24 cellular contexts compared by ENCODE assay signal in genomic region chr3:105139851-105140560, GRCh38.
DNase-seq lines count a peak whose midpoint lies in the region; ATAC-seq, FAIRE-seq and TF ChIP-seq lines count a peak whose summit lies in the region.
"Had no signal": no experiment of that assay in that cellular context is flagged by ENCODE, and none has a peak within 500 bp of the region (broad histone marks: within the 10 kb centered on the region; RNA-seq: fewer than 3 reads in every experiment).

No MANE protein-coding gene starts in this region.

- no peaks in the 10 kb centered on the region for H3K36me3 ChIP-seq in ovary
- H3K36me3 ChIP-seq: esophagus muscularis mucosa, thoracic aorta had no signal

- WGBS in ovary, 3 donors: 95 to 98% (median 95%) methylated on average over 8 of the region's 8 CpGs

- no peak overlapping the region for H3K4me3 Mint-ChIP-seq in stimulated activated naive B cell treated with anti-CD40 and anti-IgM and Interleukin-4, amounts not matched to agents 10 μg/mL and 1 μg/mL and 100 μg/mL, for 72 hours
- H3K4me3 Mint-ChIP-seq: activated CD4-positive, alpha-beta memory T cell treated with anti-CD3 and anti-CD28 coated beads, Interleukin-2, amount 10 ng/mL, durations not matched to agents 7 days and 5 days; activated naive CD8-positive, alpha-beta T cell treated with anti-CD3 and anti-CD28 coated beads, Interleukin-2, amount 50 U/mL, for 24 hours; effector memory CD8-positive, alpha-beta T cell had no signal

- H3K27me3 Mint-ChIP-seq in stimulated activated naive B cell treated with anti-CD40 and anti-IgM and Interleukin-4, amounts not matched to agents 10 μg/mL and 1 μg/mL and 100 μg/mL, for 72 hours: no peaks in the 10 kb centered on the region
- H3K27me3 Mint-ChIP-seq: activated CD4-positive, alpha-beta memory T cell treated with anti-CD3 and anti-CD28 coated beads, Interleukin-2, amount 10 ng/mL, durations not matched to agents 7 days and 5 days; activated naive CD8-positive, alpha-beta T cell treated with anti-CD3 and anti-CD28 coated beads, Interleukin-2, amount 50 U/mL, for 24 hours; effector memory CD8-positive, alpha-beta T cell had no signal

- H3K27me3 ChIP-seq in ovary (no peaks in the 10 kb centered on the region), foreskin keratinocyte (no peaks in the 10 kb centered on the region)
- H3K27me3 ChIP-seq: body of pancreas, esophagus muscularis mucosa had no signal

- no peaks in the 10 kb centered on the region for H3K36me3 Mint-ChIP-seq in stimulated activated naive B cell treated with anti-CD40 and anti-IgM and Interleukin-4, amounts not matched to agents 10 μg/mL and 1 μg/mL and 100 μg/mL, for 72 hours

- H3K4me1 ChIP-seq in ovary (ENCODE audit: insufficient read depth): no peaks in the 10 kb centered on the region
- H3K4me1 ChIP-seq in foreskin keratinocyte: no peaks in the 10 kb centered on the region

- no peak for TF ChIP-seq POLR2A in NB4 (IDR thresholded peaks at IDR 0.05; ENCODE audit: extremely low read depth, insufficient read length)
- TF ChIP-seq POLR2A in ovary (IDR thresholded peaks at IDR 0.05): no peak

- H3K9me3 ChIP-seq in ovary: no peaks in the 10 kb centered on the region
- H3K9me3 ChIP-seq: body of pancreas, esophagus muscularis mucosa, thoracic aorta had no signal

- no peaks in the 10 kb centered on the region for H3K9me3 Mint-ChIP-seq in stimulated activated naive B cell treated with anti-CD40 and anti-IgM and Interleukin-4, amounts not matched to agents 10 μg/mL and 1 μg/mL and 100 μg/mL, for 72 hours
- H3K9me3 Mint-ChIP-seq: activated CD4-positive, alpha-beta memory T cell treated with anti-CD3 and anti-CD28 coated beads, Interleukin-2, amount 10 ng/mL, durations not matched to agents 7 days and 5 days; effector memory CD8-positive, alpha-beta T cell had no signal

- TF ChIP-seq CTCF in NB4 (IDR thresholded peaks at IDR 0.05; ENCODE audit: low read depth, low read length): no peak
- TF ChIP-seq CTCF in VCaP (conservative IDR thresholded peaks at IDR 0.05): no peak
- TF ChIP-seq CTCF in ovary (IDR thresholded peaks at IDR 0.05): no peak
- no peak for TF ChIP-seq CTCF in foreskin keratinocyte (conservative IDR thresholded peaks at IDR 0.05)
- TF ChIP-seq CTCF in coronary artery (IDR thresholded peaks at IDR 0.05): no peak
- TF ChIP-seq CTCF in D721Med (IDR thresholded peaks at IDR 0.05; ENCODE audit: insufficient read depth, missing control alignments): no peak

- DNase-seq in NB4 (ENCODE audit: low read depth) (peak; percentile 40), ovary (no peak), foreskin keratinocyte (no peak), coronary artery (ENCODE audit: low spot score) (no peak), D721Med (ENCODE audit: insufficient read length, low spot score) (no peak)
- DNase-seq in stimulated activated naive B cell treated with anti-CD40 and anti-IgM and Interleukin-4, amounts not matched to agents 10 μg/mL and 1 μg/mL and 100 μg/mL, for 72 hours: no peak
- DNase-seq: activated CD4-positive, alpha-beta memory T cell treated with anti-CD3 and anti-CD28 coated beads, Interleukin-2, amount 10 ng/mL, durations not matched to agents 7 days and 5 days; activated CD4-positive, CD25-positive, alpha-beta regulatory T cell; activated gamma-delta T cell; activated naive CD8-positive, alpha-beta T cell treated with anti-CD3 and anti-CD28 coated beads, Interleukin-2, amount 50 U/mL, for 24 hours; body of pancreas; DND-41; effector memory CD8-positive, alpha-beta T cell; mesenchymal stem cell; NCI-H1092 treated with DMSO at 0.1 percent for 48 hours; NCI-H2029 treated with DMSO at 0.1 percent for 48 hours; stimulated activated CD4-positive, alpha-beta T cell treated with anti-CD3 and anti-CD28 coated beads, Interleukin-2, amount 100 ng/mL, for 48 hours; stimulated activated naive CD4-positive, alpha-beta T cell had no signal

- TF ChIP-seq EP300 in ovary (IDR thresholded peaks at IDR 0.05): no peak

- no peak for FAIRE-seq in D721Med (lab: Jason Lieb, UNC)
- FAIRE-seq: H54 had no signal

- H3K27ac ChIP-seq in VCaP: peak overlapping the region; percentile 76
- no peak overlapping the region for H3K27ac ChIP-seq in ovary
- no peak overlapping the region for H3K27ac ChIP-seq in foreskin keratinocyte
- H3K27ac ChIP-seq in coronary artery: no peak overlapping the region
- H3K27ac ChIP-seq: body of pancreas, esophagus muscularis mucosa, thoracic aorta had no signal

- no peaks in the 10 kb centered on the region for H3K4me1 Mint-ChIP-seq in stimulated activated naive B cell treated with anti-CD40 and anti-IgM and Interleukin-4, amounts not matched to agents 10 μg/mL and 1 μg/mL and 100 μg/mL, for 72 hours
- H3K4me1 Mint-ChIP-seq: activated CD4-positive, alpha-beta memory T cell treated with anti-CD3 and anti-CD28 coated beads, Interleukin-2, amount 10 ng/mL, durations not matched to agents 7 days and 5 days; activated naive CD8-positive, alpha-beta T cell treated with anti-CD3 and anti-CD28 coated beads, Interleukin-2, amount 50 U/mL, for 24 hours had no signal

- H3K27ac Mint-ChIP-seq in stimulated activated naive B cell treated with anti-CD40 and anti-IgM and Interleukin-4, amounts not matched to agents 10 μg/mL and 1 μg/mL and 100 μg/mL, for 72 hours: no peak overlapping the region
- H3K27ac Mint-ChIP-seq: activated CD4-positive, alpha-beta memory T cell treated with anti-CD3 and anti-CD28 coated beads, Interleukin-2, amount 10 ng/mL, durations not matched to agents 7 days and 5 days; activated naive CD8-positive, alpha-beta T cell treated with anti-CD3 and anti-CD28 coated beads, Interleukin-2, amount 50 U/mL, for 24 hours; effector memory CD8-positive, alpha-beta T cell had no signal

- ATAC-seq in HG02852 (IDR thresholded peaks at IDR 0.05; ENCODE audit: unreplicated experiment) (peak; percentile 46), foreskin keratinocyte (no peak)
- peak; percentile 33 to 42 for ATAC-seq in stimulated activated naive B cell treated with anti-CD40 and anti-IgM and Interleukin-4, amounts not matched to agents 10 μg/mL and 1 μg/mL and 100 μg/mL, for 72 hours (replicated peaks)
- ATAC-seq: activated naive CD8-positive, alpha-beta T cell treated with anti-CD3 and anti-CD28 coated beads, Interleukin-2, amount 50 U/mL, for 24 hours; effector memory CD8-positive, alpha-beta T cell had no signal

- intact Hi-C loops in ovary (cut with DNase I): no loop called here

- H3K4me3 ChIP-seq in NB4 (ENCODE audit: low read depth, low read length) (no peak overlapping the region), ovary (no peak overlapping the region), coronary artery (no peak overlapping the region)
- H3K4me3 ChIP-seq: body of pancreas, esophagus muscularis mucosa, smooth muscle cell, thoracic aorta had no signal
